25 cellular contexts compared by ENCODE assay signal in genomic region chr20:44039741-44040140, GRCh38.
"Had no signal": no experiment of that assay in that cellular context is flagged by ENCODE, and none has a peak within 500 bp of the region (broad histone marks: within the 10 kb centered on the region; RNA-seq: fewer than 3 reads in every experiment).

No MANE protein-coding gene starts in this region.

- H3K27me3 ChIP-seq: right lobe of liver had no signal

- H3K4me3 ChIP-seq: breast epithelium, coronary artery, esophagus squamous epithelium, gastrocnemius medialis, mucosa of descending colon, right lobe of liver, SK-N-MC, smooth muscle cell, tibial nerve had no signal

- H3K36me3 ChIP-seq: breast epithelium, esophagus squamous epithelium, gastrocnemius medialis, right lobe of liver, tibial nerve had no signal

- H3K9me3 ChIP-seq: breast epithelium, esophagus squamous epithelium, gastrocnemius medialis, mucosa of descending colon, right lobe of liver, tibial nerve had no signal

- H3K4me3 Mint-ChIP-seq: activated CD4-positive, alpha-beta T cell treated with anti-CD3 and anti-CD28 coated beads, Interleukin-2, amount 10 ng/mL, durations not matched to agents 24 days and 14 days; activated CD8-positive, alpha-beta T cell treated with anti-CD3 and anti-CD28 coated beads for 36 hours; activated naive CD8-positive, alpha-beta T cell; endodermal cell; nephron progenitor cell had no signal

- DNase-seq: activated CD4-positive, alpha-beta T cell treated with anti-CD3 and anti-CD28 coated beads, Interleukin-2, amount 10 ng/mL, durations not matched to agents 24 days and 14 days; activated CD8-positive, alpha-beta T cell treated with anti-CD3 and anti-CD28 coated beads for 36 hours; activated naive CD4-positive, alpha-beta T cell; activated T-cell treated with anti-CD3 and anti-CD28 coated beads, Interleukin-2, amount 50 U/mL, for 1 hour; endodermal cell; esophagus squamous epithelium; gastrocnemius medialis; hypothalamus; mesenchymal stem cell; nephron progenitor cell; right lobe of liver; stimulated activated CD4-positive, alpha-beta T cell treated with anti-CD3 and anti-CD28 coated beads, Interleukin-2, amount 100 ng/mL, for 48 hours; stimulated activated naive CD4-positive, alpha-beta T cell treated with Interleukin-2 at 50 U/mL for 16 hours; SW 1271; T-helper 2 cell had no signal

- H3K9me3 Mint-ChIP-seq: endodermal cell, nephron progenitor cell had no signal

- H3K4me1 Mint-ChIP-seq: endodermal cell had no signal

- ATAC-seq: activated CD4-positive, CD25-positive, alpha-beta regulatory T cell treated with anti-CD3 and anti-CD28 coated beads, Interleukin-2, amount 50 U/mL, for 24 hours; activated CD8-positive, alpha-beta T cell treated with anti-CD3 and anti-CD28 coated beads for 36 hours; gastrocnemius medialis; right lobe of liver had no signal

- H3K4me1 ChIP-seq: breast epithelium, gastrocnemius medialis, parathyroid adenoma, right lobe of liver, tibial nerve had no signal

- H3K27ac ChIP-seq: breast epithelium, coronary artery, esophagus squamous epithelium, gastrocnemius medialis, parathyroid adenoma, right lobe of liver, SK-N-MC, tibial nerve, VCaP had no signal

- H3K27ac Mint-ChIP-seq: activated CD4-positive, alpha-beta T cell treated with anti-CD3 and anti-CD28 coated beads, Interleukin-2, amount 10 ng/mL, durations not matched to agents 24 days and 14 days; activated CD8-positive, alpha-beta T cell treated with anti-CD3 and anti-CD28 coated beads for 36 hours; activated naive CD8-positive, alpha-beta T cell; endodermal cell; nephron progenitor cell had no signal
